In genomic region chrX:29113221-29113620, GRCh38 we compare ENCODE assay signal across 9 cellular contexts.
"Had no signal": no experiment of that assay in that cellular context is flagged by ENCODE, and none has a peak within 500 bp of the region (broad histone marks: within the 10 kb centered on the region; RNA-seq: fewer than 3 reads in every experiment).

No MANE protein-coding gene starts in this region.

- FAIRE-seq: H1, H54, HepG2 had no signal

- H3K9me3 Mint-ChIP-seq: GM23338 had no signal

- H3K4me2 ChIP-seq: GM23338 had no signal

- H3K27ac ChIP-seq: HL-60 had no signal

- H3K4me3 ChIP-seq: GM23338 had no signal

- ATAC-seq: GM23338, HepG2 had no signal

- H3K27me3 Mint-ChIP-seq: IgD-negative memory B cell had no signal

- DNase-seq: H9, HCEC 1CT, KBM-7 had no signal

- H3K4me1 Mint-ChIP-seq: GM23338, H9, IgD-negative memory B cell had no signal

- H3K4me3 Mint-ChIP-seq: GM23338, H9, IgD-negative memory B cell had no signal

- H3K36me3 Mint-ChIP-seq: IgD-negative memory B cell had no signal

- H3K27ac Mint-ChIP-seq: GM23338, H9, IgD-negative memory B cell had no signal

- H2AFZ ChIP-seq: GM23338 had no signal
